Comparison of ENCODE assay signal across 8 cellular contexts in the genomic region with DNA sequence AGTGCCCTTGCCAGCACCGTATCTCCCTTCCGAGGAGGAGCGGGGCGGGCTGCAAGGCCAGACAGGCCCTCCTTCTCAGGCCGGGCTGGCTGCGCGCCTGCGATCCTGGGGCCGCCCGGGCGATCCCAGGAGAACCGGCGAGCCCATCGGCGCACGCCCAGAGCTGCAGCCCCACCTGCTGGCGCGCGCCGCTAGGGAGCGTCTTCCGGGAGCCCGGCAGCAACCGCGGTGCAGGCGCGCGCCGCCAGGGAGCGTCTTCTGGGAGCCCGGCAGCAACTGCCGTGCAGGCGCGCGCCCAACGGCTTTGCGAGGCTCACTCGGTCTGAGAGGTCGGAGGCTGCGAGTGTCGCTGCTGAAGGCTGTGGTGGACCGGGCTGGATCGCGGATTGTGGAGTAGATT.
A peak's percentile ranks its signal among the peaks of the same experiment; 100 is the strongest.
DNase-seq lines count a peak whose midpoint lies in the region; ATAC-seq and TF ChIP-seq lines count a peak whose summit lies in the region.
"Not testable (repeated sequence)": the region's sequence is repeated elsewhere in the genome, so short reads cannot be mapped to it uniquely, and the experiment has no call there.

No MANE protein-coding gene starts in this region.

- not testable (repeated sequence) for H3K36me3 ChIP-seq in CD4-positive, CD25-positive, alpha-beta regulatory T cell (ENCODE audit: control insufficient read depth, insufficient read depth, low read length); neural cell (ENCODE audit: insufficient read depth, low read length)

- H3K27ac Mint-ChIP-seq in CD4-positive, CD25-positive, alpha-beta regulatory T cell = not testable (repeated sequence)

- H3K27me3 ChIP-seq in CD4-positive, CD25-positive, alpha-beta regulatory T cell (ENCODE audit: control insufficient read depth, insufficient read depth, low read length); neural cell (ENCODE audit: insufficient read depth, low read depth, low read length): not testable (repeated sequence)

- peak overlapping the region in 1 of 4 donors; percentile 27 for H3K4me3 Mint-ChIP-seq in CD4-positive, CD25-positive, alpha-beta regulatory T cell

- not testable (repeated sequence) for H3K27me3 Mint-ChIP-seq in CD4-positive, CD25-positive, alpha-beta regulatory T cell

- not testable (repeated sequence) for H3K4me2 ChIP-seq in neural cell (ENCODE audit: low read length)

- H3K9me3 Mint-ChIP-seq in CD4-positive, CD25-positive, alpha-beta regulatory T cell = not testable (repeated sequence)

- not testable (repeated sequence) for H3K9me2 ChIP-seq in neural cell (ENCODE audit: insufficient read depth, low read length)

- not testable (repeated sequence) for H3K79me2 ChIP-seq in neural cell (replicated peaks; ENCODE audit: insufficient read depth, low read length)

- TF ChIP-seq EP300 in neural cell (conservative IDR thresholded peaks at IDR 0.05; ENCODE audit: poor library complexity, severe bottlenecking) = not testable (repeated sequence)

- peak; percentile 63 for TF ChIP-seq CTCF in neural cell (IDR thresholded peaks at IDR 0.05; ENCODE audit: poor library complexity, severe bottlenecking)

- not testable (repeated sequence) for H3K36me3 Mint-ChIP-seq in CD4-positive, CD25-positive, alpha-beta regulatory T cell

- H3K27ac ChIP-seq in CD4-positive, CD25-positive, alpha-beta regulatory T cell (ENCODE audit: insufficient read depth, low read length, poor library complexity, severe bottlenecking); neural cell (ENCODE audit: low read length): not testable (repeated sequence)

- H3K4me1 ChIP-seq in CD4-positive, CD25-positive, alpha-beta regulatory T cell (ENCODE audit: control insufficient read depth, insufficient read depth, low read length, poor library complexity, severe bottlenecking) = not testable (repeated sequence)

- not testable (repeated sequence) for H3K4me1 Mint-ChIP-seq in CD4-positive, CD25-positive, alpha-beta regulatory T cell

- not testable (repeated sequence) for H3K9ac ChIP-seq in neural cell (ENCODE audit: low read length)

- ATAC-seq in CD4-positive, CD25-positive, alpha-beta regulatory T cell (ENCODE audit: low read depth in 2 of 2) = peak; percentile 96 to 100
- ATAC-seq in GM19452 (IDR thresholded peaks at IDR 0.05; ENCODE audit: unreplicated experiment) = peak; percentile 100
- peak; percentile 100 for ATAC-seq in HG02981 (IDR thresholded peaks at IDR 0.05; ENCODE audit: unreplicated experiment)
- ATAC-seq in esophagus mucosa = peak; percentile 100

- H3K4me3 ChIP-seq in CD4-positive, CD25-positive, alpha-beta regulatory T cell (ENCODE audit: low read depth, low read length) = not testable (repeated sequence)
- H3K4me3 ChIP-seq in neural cell (ENCODE audit: low read length) = peak overlapping the region; percentile 52

- not testable (repeated sequence) for H2AFZ ChIP-seq in neural cell (ENCODE audit: low read depth, low read length)

- not testable (repeated sequence) for H3F3A ChIP-seq in neural cell (ENCODE audit: insufficient read depth, low read length, poor library complexity, severe bottlenecking)

- DNase-seq in CD4-positive, CD25-positive, alpha-beta regulatory T cell = peak in 2 of 3 donors; percentile 31 to 63
- DNase-seq in T follicular helper cell (ENCODE audit: low read depth) = peak; percentile 49
- DNase-seq in activated T-helper 1 cell treated with Interleukin-2 at 50 U/mL for 16 hours (ENCODE audit: low read depth) = peak; percentile 74
- DNase-seq in stimulated activated CD8-positive, alpha-beta memory T cell treated with anti-CD3 and anti-CD28 coated beads, Interleukin-15, amount 100 ng/mL, for 48 hours (ENCODE audit: low read depth in 2 of 2) = peak; percentile 83

- H3K9me3 ChIP-seq in CD4-positive, CD25-positive, alpha-beta regulatory T cell (ENCODE audit: control insufficient read depth in 2 of 2, low read length in 2 of 2); neural cell (ENCODE audit: low read length): not testable (repeated sequence)

- peak; percentile 36 for TF ChIP-seq RAD21 in neural cell (conservative IDR thresholded peaks at IDR 0.05)

- H4K20me1 ChIP-seq in neural cell (ENCODE audit: insufficient read depth) = not testable (repeated sequence)

TF ChIP-seq in neural cell, 6 proteins besides CTCF, POLR2A, EP300 and RAD21:
- TF ChIP-seq SMC3 (conservative IDR thresholded peaks at IDR 0.05; ENCODE audit: poor library complexity) = peak; percentile 62
